Comparison of ENCODE assay signal across 11 cellular contexts in genomic region chr13:40562975-40563349, GRCh38.
A peak's percentile ranks its signal among the peaks of the same experiment; 100 is the strongest.
DNase-seq lines count a peak whose midpoint lies in the region; ATAC-seq lines count a peak whose summit lies in the region.
"Had no signal": no experiment of that assay in that cellular context is flagged by ENCODE, and none has a peak within 500 bp of the region (broad histone marks: within the 10 kb centered on the region; RNA-seq: fewer than 3 reads in every experiment).

No MANE protein-coding gene starts in this region.

- peak overlapping the region in 3 of 4 donors; percentile 63 to 69 (median 67) for H3K4me3 Mint-ChIP-seq in CD4-positive, CD25-positive, alpha-beta regulatory T cell
- peak overlapping the region; percentile 57 to 86 (median 81) for H3K4me3 Mint-ChIP-seq in naive B cell

- H3K9me3 Mint-ChIP-seq in CD4-positive, CD25-positive, alpha-beta regulatory T cell: peaks cover 0 to 3% (median 0%) of the 10 kb centered on the region in 7 donors
- H3K9me3 Mint-ChIP-seq in naive B cell: no peaks in the 10 kb centered on the region

- H3K4me3 ChIP-seq in CD4-positive, CD25-positive, alpha-beta regulatory T cell (ENCODE audit: low read depth, low read length): peak overlapping the region; percentile 54
- H3K4me3 ChIP-seq: lung, suprapubic skin had no signal

- no peaks in the 10 kb centered on the region for H3K27me3 ChIP-seq in CD4-positive, CD25-positive, alpha-beta regulatory T cell (ENCODE audit: control insufficient read depth, insufficient read depth, low read length)
- H3K27me3 ChIP-seq: suprapubic skin had no signal

- peaks cover 58 to 94% (median 79%) of the 10 kb centered on the region in 4 donors for H3K4me1 Mint-ChIP-seq in CD4-positive, CD25-positive, alpha-beta regulatory T cell
- H3K4me1 Mint-ChIP-seq in naive B cell: peaks cover 67 to 96% (median 90%) of the 10 kb centered on the region in 3 donors

- no peaks in the 10 kb centered on the region for H3K27me3 Mint-ChIP-seq in CD4-positive, CD25-positive, alpha-beta regulatory T cell
- no peaks in the 10 kb centered on the region for H3K27me3 Mint-ChIP-seq in naive B cell

- ATAC-seq in CD4-positive, CD25-positive, alpha-beta regulatory T cell (ENCODE audit: low read depth in 2 of 2): no peak
- peak; percentile 12 to 20 for ATAC-seq in naive B cell (ENCODE audit: low read depth in 2 of 2)
- no peak for ATAC-seq in GM21390 (IDR thresholded peaks at IDR 0.05; ENCODE audit: unreplicated experiment)
- ATAC-seq in GM21423 (IDR thresholded peaks at IDR 0.05; ENCODE audit: unreplicated experiment): no peak

- peaks cover 28% of the 10 kb centered on the region for H3K36me3 ChIP-seq in CD4-positive, CD25-positive, alpha-beta regulatory T cell (ENCODE audit: control insufficient read depth, insufficient read depth, low read length)

- H3K27ac Mint-ChIP-seq in CD4-positive, CD25-positive, alpha-beta regulatory T cell: peak overlapping the region; percentile 82 to 90 (median 84)
- H3K27ac Mint-ChIP-seq in naive B cell: peak overlapping the region; percentile 64 to 90 (median 88)

- peaks cover 76% of the 10 kb centered on the region for H3K4me1 ChIP-seq in CD4-positive, CD25-positive, alpha-beta regulatory T cell (ENCODE audit: control insufficient read depth, insufficient read depth, low read length, poor library complexity, severe bottlenecking)

- H3K36me3 Mint-ChIP-seq in CD4-positive, CD25-positive, alpha-beta regulatory T cell: peaks cover 25% of the 10 kb centered on the region
- H3K36me3 Mint-ChIP-seq in naive B cell: peaks cover 20 to 22% of the 10 kb centered on the region in 2 donors

- peak in 1 of 3 donors; percentile 41 for DNase-seq in CD4-positive, CD25-positive, alpha-beta regulatory T cell
- peak; percentile 19 for DNase-seq in LoVo (ENCODE audit: low spot score)
- peak; percentile 75 for DNase-seq in amniotic epithelial cell (ENCODE audit: low read depth)
- DNase-seq in naive B cell: peak; percentile 44
- DNase-seq in NK-92 (lab: John Stamatoyannopoulos, UW; ENCODE audit: unreplicated experiment): no peak
- no peak for DNase-seq in NCI-H1092 treated with DMSO at 0.1 percent for 48 hours (lab: John Stamatoyannopoulos, UW)
- DNase-seq: NCI-H1105 treated with DMSO at 0.1 percent for 48 hours had no signal

- H3K9me3 ChIP-seq in CD4-positive, CD25-positive, alpha-beta regulatory T cell (ENCODE audit: control insufficient read depth in 2 of 2, low read length in 2 of 2): no peaks in the 10 kb centered on the region
- H3K9me3 ChIP-seq: suprapubic skin had no signal

- peak overlapping the region; percentile 67 for H3K27ac ChIP-seq in CD4-positive, CD25-positive, alpha-beta regulatory T cell (ENCODE audit: insufficient read depth, low read length, poor library complexity, severe bottlenecking)
- H3K27ac ChIP-seq: suprapubic skin had no signal

Comparison
In these comparisons a context has a peak if more than half of its experiments do, and no peak if none do; other contexts are left out.
1. ATAC-seq: peak in naive B cell (2 of 2); none in CD4-positive, CD25-positive, alpha-beta regulatory T cell (0 of 2), GM21390 (single experiment) and GM21423 (single experiment).
2. DNase-seq: peak in LoVo (single experiment), amniotic epithelial cell (single experiment) and naive B cell (single experiment); none in NK-92 (single experiment) and NCI-H1092 treated with DMSO at 0.1 percent for 48 hours (single experiment).